ENCODE assay signal across 9 cellular contexts in genomic region chr19:41877490-41877876, GRCh38. TPM values are rescaled to one million over a fixed set of nuclear protein-coding genes. Genes with fewer than 3 reads are reported as not detected.
A peak's percentile ranks its signal among the peaks of the same experiment; 100 is the strongest.
DNase-seq lines count a peak whose midpoint lies in the region; ATAC-seq and TF ChIP-seq lines count a peak whose summit lies in the region.
"Had no signal": no experiment of that assay in that cellular context is flagged by ENCODE, and none has a peak within 500 bp of the region (broad histone marks: within the 10 kb centered on the region; RNA-seq: fewer than 3 reads in every experiment).

No MANE protein-coding gene starts in this region.

- H3K9me3 ChIP-seq in stomach: no peaks in the 10 kb centered on the region

- H3K27ac ChIP-seq in caudate nucleus (ENCODE audit: low read depth, low read length) (peak overlapping the region; percentile 21), stomach (peak overlapping the region in 4 of 5 donors; percentile 25 to 61 (median 36))

- DNase-seq in activated T-cell treated with anti-CD3 and anti-CD28 coated beads, Interleukin-2, amount 50 U/mL, for 4 hours: no peak
- no peak for DNase-seq in activated T-cell treated with anti-CD3 and anti-CD28 coated beads for 4 hours
- peak; percentile 84 to 94 for DNase-seq in NOMO-1 (lab: John Stamatoyannopoulos, UW; ENCODE audit: unreplicated experiment in 2 of 2)
- DNase-seq in caudate nucleus (lab: John Stamatoyannopoulos, UW): peak in 1 of 61 donors; percentile 16
- no peak for DNase-seq in stomach
- DNase-seq in anterior cingulate cortex (lab: John Stamatoyannopoulos, UW): no peak
- no peak for DNase-seq in ureter (ENCODE audit: low spot score)
- no peak for DNase-seq in iPS-NIHi11 (ENCODE audit: low spot score)

- no peak for ATAC-seq in activated T-cell treated with anti-CD3 and anti-CD28 coated beads, Interleukin-2, amount 50 U/mL, for 4 hours
- ATAC-seq: right cardiac atrium had no signal

- H3K27me3 Mint-ChIP-seq in activated T-cell treated with anti-CD3 and anti-CD28 coated beads, Interleukin-2, amount 50 U/mL, for 4 hours (ENCODE audit: low read depth): no peaks in the 10 kb centered on the region

- no peak for TF ChIP-seq EP300 in stomach (IDR thresholded peaks at IDR 0.05)

- H3K36me3 ChIP-seq in stomach: peaks cover 0 to 6% (median under 1%) of the 10 kb centered on the region in 4 donors

- intact Hi-C loops in stomach (cut with DNase I; ENCODE audit: low total_unique reads): loop anchor here (5.0 to 10.0 kb wide), 2 partner anchors 57 to 80 kb away; partner anchors contain the start of gene RABAC1

- TF ChIP-seq POLR2A in stomach (IDR thresholded peaks at IDR 0.05): no peak

- H3K36me3 Mint-ChIP-seq in activated T-cell treated with anti-CD3 and anti-CD28 coated beads, Interleukin-2, amount 50 U/mL, for 4 hours (ENCODE audit: insufficient read depth): peaks cover under 1% of the 10 kb centered on the region

- TF ChIP-seq CTCF in stomach (IDR thresholded peaks at IDR 0.05): no peak

- no peak overlapping the region for H3K4me3 ChIP-seq in stomach

- 68 to 80% (median 76%) methylated on average over 4 of the region's 4 CpGs for WGBS in stomach, 5 donors

- peaks cover 83% of the 10 kb centered on the region for H3K4me1 Mint-ChIP-seq in activated T-cell treated with anti-CD3 and anti-CD28 coated beads, Interleukin-2, amount 50 U/mL, for 4 hours (ENCODE audit: low read depth)

- H3K27me3 ChIP-seq in stomach: no peaks in the 10 kb centered on the region

- H3K9me3 Mint-ChIP-seq in activated T-cell treated with anti-CD3 and anti-CD28 coated beads, Interleukin-2, amount 50 U/mL, for 4 hours: no peaks in the 10 kb centered on the region

- peaks cover 0 to 36% (median 14%) of the 10 kb centered on the region in 4 donors for H3K4me1 ChIP-seq in stomach

- H3K4me3 Mint-ChIP-seq in activated T-cell treated with anti-CD3 and anti-CD28 coated beads, Interleukin-2, amount 50 U/mL, for 4 hours: peak overlapping the region; percentile 69

RNA-seq across cellular contexts. Expression of gene CD79A, which starts 0.4 kb away (rescaled TPM):
- 1 to 10 TPM; 2.2 to 7.8 (median 2.7) TPM for total RNA-seq in activated T-cell treated with anti-CD3 and anti-CD28 coated beads, Interleukin-2, amount 50 U/mL, for 4 hours
- total RNA-seq in stomach (1 to 10 TPM in 2 of 5 donors, not detected in 3; 2.4 to 3.5 TPM), ureter (3.7 TPM)
- 10 to 100 TPM in 1 of 3 donors, 1 to 10 TPM in 2; 1.5 to 18.7 (median 3.2) TPM for polyA plus RNA-seq in stomach

RNA-seq across cellular contexts. Expression of gene ARHGEF1, which starts 5.5 kb away (rescaled TPM):
- 100 to 1,000 TPM; 286 to 314 (median 301) TPM for total RNA-seq in activated T-cell treated with anti-CD3 and anti-CD28 coated beads, Interleukin-2, amount 50 U/mL, for 4 hours
- total RNA-seq in stomach (100 to 1,000 TPM in 4 of 5 donors, 10 to 100 TPM in 1; 40.8 to 329 (median 224) TPM), ureter (120 TPM)
- 100 to 1,000 TPM in 2 of 3 donors, 10 to 100 TPM in 1; 62.0 to 109 (median 106) TPM for polyA plus RNA-seq in stomach

RNA-seq across cellular contexts. Expression of gene RPS19, which starts 17.4 kb away (rescaled TPM):
- total RNA-seq in activated T-cell treated with anti-CD3 and anti-CD28 coated beads, Interleukin-2, amount 50 U/mL, for 4 hours: 1,000 to 10,000 TPM; 3,437 to 3,718 (median 3,468) TPM
- 1,000 to 10,000 TPM in 3 of 5 donors, 100 to 1,000 TPM in 2; 394 to 1,489 (median 1,008) TPM for total RNA-seq in stomach
- 1,000 to 10,000 TPM; 2,818 to 4,242 (median 2,979) TPM for polyA plus RNA-seq in stomach
- 1,844 TPM for total RNA-seq in ureter

RNA-seq across cellular contexts. Expression of gene DMRTC2, which starts 32.6 kb away (rescaled TPM):
- total RNA-seq in activated T-cell treated with anti-CD3 and anti-CD28 coated beads, Interleukin-2, amount 50 U/mL, for 4 hours: not detected
- total RNA-seq in stomach: not detected
- polyA plus RNA-seq in stomach: not detected
- total RNA-seq in ureter: not detected
- total RNA-seq: right cardiac atrium had no signal
- polyA plus RNA-seq: right cardiac atrium had no signal

RNA-seq across cellular contexts. Expression of gene LYPD4, which starts 33.0 kb away (rescaled TPM):
- not detected for total RNA-seq in activated T-cell treated with anti-CD3 and anti-CD28 coated beads, Interleukin-2, amount 50 U/mL, for 4 hours
- not detected for total RNA-seq in stomach
- not detected for polyA plus RNA-seq in stomach
- not detected for total RNA-seq in ureter
- total RNA-seq: right cardiac atrium had no signal
- polyA plus RNA-seq: right cardiac atrium had no signal

Comparison
In these comparisons a context has a peak if more than half of its experiments do, and no peak if none do; other contexts are left out.
1. DNase-seq: peak in NOMO-1 (2 of 2); none in activated T-cell treated with anti-CD3 and anti-CD28 coated beads, Interleukin-2, amount 50 U/mL, for 4 hours (single experiment), activated T-cell treated with anti-CD3 and anti-CD28 coated beads for 4 hours (single experiment), stomach (single experiment), anterior cingulate cortex (0 of 58), ureter (single experiment) and iPS-NIHi11 (single experiment).